Comparison of ENCODE assay signal across 24 cellular contexts in genomic region chr7:148954766-148955165, GRCh38.
"Had no signal": no experiment of that assay in that cellular context is flagged by ENCODE, and none has a peak within 500 bp of the region (broad histone marks: within the 10 kb centered on the region; RNA-seq: fewer than 3 reads in every experiment).

No MANE protein-coding gene starts in this region.

- H3K9me3 Mint-ChIP-seq: nephron; neural progenitor cell; stimulated activated memory B cell treated with anti-CD40 and anti-IgM and Interleukin-4, amounts not matched to agents 10 μg/mL and 1 μg/mL and 100 μg/mL, for 72 hours; type B pancreatic cell had no signal

- H3K4me1 ChIP-seq: gastrocnemius medialis, neural progenitor cell, psoas muscle, spleen, testis, tibial artery had no signal

- H3K36me3 ChIP-seq: gastrocnemius medialis, neural progenitor cell, spleen, tibial artery had no signal

- H3K27me3 ChIP-seq: gastrocnemius medialis, neural progenitor cell, spleen, testis, tibial artery had no signal

- H3K27ac Mint-ChIP-seq: naive thymus-derived CD4-positive, alpha-beta T cell; nephron; stimulated activated memory B cell treated with anti-CD40 and anti-IgM and Interleukin-4, amounts not matched to agents 10 μg/mL and 1 μg/mL and 100 μg/mL, for 72 hours; type B pancreatic cell had no signal

- DNase-seq: cortex of kidney; effector CD4-positive, alpha-beta T cell; gastrocnemius medialis; head of caudate nucleus; kidney glomerular epithelial cell; left colon; left ventricle myocardium superior; mesendoderm; midbrain; naive thymus-derived CD4-positive, alpha-beta T cell; nucleus accumbens; psoas muscle; right cardiac atrium; spleen; stimulated activated CD4-positive, alpha-beta T cell treated with anti-CD3 and anti-CD28 coated beads, Interleukin-4, amount 100 ng/mL, for 4 hours; stimulated activated naive CD8-positive, alpha-beta T cell treated with anti-CD3 and anti-CD28 coated beads, Interleukin-15, Interleukin-2, amounts not matched to agents 100 U/mL and 50 U/mL, for 24 hours; substantia nigra; testis; tibial artery had no signal

- ATAC-seq: gastrocnemius medialis; left colon; left ventricle myocardium superior; naive thymus-derived CD4-positive, alpha-beta T cell; psoas muscle; right cardiac atrium; stimulated activated memory B cell treated with anti-CD40 and anti-IgM and Interleukin-4, amounts not matched to agents 10 μg/mL and 1 μg/mL and 100 μg/mL, for 72 hours; stimulated activated naive CD8-positive, alpha-beta T cell treated with anti-CD3 and anti-CD28 coated beads, Interleukin-15, Interleukin-2, amounts not matched to agents 100 U/mL and 50 U/mL, for 24 hours had no signal

- H3K4me3 ChIP-seq: gastrocnemius medialis, neural progenitor cell, psoas muscle, skin epidermis, spleen, testis, tibial artery had no signal

- H3K36me3 Mint-ChIP-seq: naive thymus-derived CD4-positive, alpha-beta T cell; neural progenitor cell; stimulated activated memory B cell treated with anti-CD40 and anti-IgM and Interleukin-4, amounts not matched to agents 10 μg/mL and 1 μg/mL and 100 μg/mL, for 72 hours; type B pancreatic cell had no signal

- H3K4me2 ChIP-seq: neural progenitor cell had no signal

- H3K4me3 Mint-ChIP-seq: naive thymus-derived CD4-positive, alpha-beta T cell; nephron; neural progenitor cell; stimulated activated memory B cell treated with anti-CD40 and anti-IgM and Interleukin-4, amounts not matched to agents 10 μg/mL and 1 μg/mL and 100 μg/mL, for 72 hours; type B pancreatic cell had no signal

- H3K9ac ChIP-seq: neural progenitor cell had no signal

- H3K27ac ChIP-seq: gastrocnemius medialis, neural progenitor cell, psoas muscle, spleen, testis, tibial artery had no signal

- H3K27me3 Mint-ChIP-seq: naive thymus-derived CD4-positive, alpha-beta T cell; stimulated activated memory B cell treated with anti-CD40 and anti-IgM and Interleukin-4, amounts not matched to agents 10 μg/mL and 1 μg/mL and 100 μg/mL, for 72 hours; type B pancreatic cell had no signal

- H3K9me3 ChIP-seq: gastrocnemius medialis, psoas muscle, spleen, testis, tibial artery had no signal

- H2AFZ ChIP-seq: neural progenitor cell had no signal

- H3K4me1 Mint-ChIP-seq: nephron; stimulated activated memory B cell treated with anti-CD40 and anti-IgM and Interleukin-4, amounts not matched to agents 10 μg/mL and 1 μg/mL and 100 μg/mL, for 72 hours had no signal
